8 cellular contexts compared by ENCODE assay signal in genomic region chr11:62575156-62575555, GRCh38. TPM values are rescaled to one million over a fixed set of nuclear protein-coding genes. Genes with fewer than 3 reads are reported as not detected.
A peak's percentile ranks its signal among the peaks of the same experiment; 100 is the strongest.
DNase-seq lines count a peak whose midpoint lies in the region; ATAC-seq and TF ChIP-seq lines count a peak whose summit lies in the region.

No MANE protein-coding gene starts in this region.

- intact Hi-C loops in esophagus muscularis mucosa (cut with DNase I) = no loop called here

- H3K4me1 ChIP-seq in OCI-LY3 (ENCODE audit: low read length) = peaks cover 33% of the 10 kb centered on the region
- H3K4me1 ChIP-seq in esophagus muscularis mucosa = peaks cover 42 to 62% (median 55%) of the 10 kb centered on the region in 4 donors

- H4K20me1 ChIP-seq in OCI-LY3 (ENCODE audit: insufficient read depth, low read length) = no peaks in the 10 kb centered on the region

- H3K4me2 ChIP-seq in OCI-LY3 (ENCODE audit: low read length) = peak overlapping the region; percentile 87

- H3K36me3 Mint-ChIP-seq in osteocyte (ENCODE audit: unreplicated experiment) = peaks cover 32% of the 10 kb centered on the region

- H3K4me1 Mint-ChIP-seq in osteocyte (ENCODE audit: unreplicated experiment) = peaks cover 43% of the 10 kb centered on the region

- H3K9me3 ChIP-seq in OCI-LY3 (ENCODE audit: insufficient read depth, low read length) (no peaks in the 10 kb centered on the region), esophagus muscularis mucosa (no peaks in the 10 kb centered on the region)

- peak overlapping the region; percentile 99 for H3K27ac Mint-ChIP-seq in osteocyte (ENCODE audit: unreplicated experiment)

- peak; percentile 30 for DNase-seq in D341Med (ENCODE audit: low spot score)
- no peak for DNase-seq in esophagus muscularis mucosa (ENCODE audit: extremely low spot score)
- no peak for DNase-seq in osteocyte (ENCODE audit: extremely low spot score, unreplicated experiment)
- no peak for DNase-seq in activated CD4-positive, CD25-positive, alpha-beta regulatory T cell (lab: John Stamatoyannopoulos, UW)
- DNase-seq in NOMO-1 treated with dmso at 0.1 percent for 144 hours (lab: John Stamatoyannopoulos, UW; ENCODE audit: unreplicated experiment) = no peak
- no peak for DNase-seq in kidney glomerular epithelial cell (lab: John Stamatoyannopoulos, UW)

- TF ChIP-seq POLR2A in esophagus muscularis mucosa (IDR thresholded peaks at IDR 0.05; ENCODE audit: low read depth) = no peak

- TF ChIP-seq CTCF in OCI-LY3 (IDR thresholded peaks at IDR 0.05; ENCODE audit: low read depth, low read length) (no peak), esophagus muscularis mucosa (IDR thresholded peaks at IDR 0.05) (no peak), osteocyte (IDR thresholded peaks at IDR 0.05) (no peak)

- ATAC-seq in HG03469 (IDR thresholded peaks at IDR 0.05; ENCODE audit: unreplicated experiment) = no peak

- H2AFZ ChIP-seq in OCI-LY3 (ENCODE audit: low read depth, low read length) = no peak overlapping the region

- no peak overlapping the region for H3K9ac ChIP-seq in OCI-LY3 (ENCODE audit: low read length)

- TF ChIP-seq EP300 in esophagus muscularis mucosa (IDR thresholded peaks at IDR 0.05) = no peak

- no peak overlapping the region for H3K4me3 ChIP-seq in OCI-LY3 (ENCODE audit: low read length)
- H3K4me3 ChIP-seq in esophagus muscularis mucosa = peak overlapping the region; percentile 74 to 84 (median 81)

- WGBS in esophagus muscularis mucosa = 63% methylated on average over 13 of the region's 17 CpGs

- no peaks in the 10 kb centered on the region for H3K27me3 ChIP-seq in OCI-LY3 (ENCODE audit: low read depth, low read length)
- no peaks in the 10 kb centered on the region for H3K27me3 ChIP-seq in esophagus muscularis mucosa

- H3K79me2 ChIP-seq in OCI-LY3 (ENCODE audit: low read length) = peaks cover 41% of the 10 kb centered on the region

- H3K27me3 Mint-ChIP-seq in osteocyte (ENCODE audit: unreplicated experiment) = no peaks in the 10 kb centered on the region

- H3K36me3 ChIP-seq in OCI-LY3 (replicated peaks; ENCODE audit: low read depth, low read length) (peaks cover 62% of the 10 kb centered on the region), esophagus muscularis mucosa (peaks cover 32 to 71% (median 62%) of the 10 kb centered on the region in 4 donors)

- H3K27ac ChIP-seq in OCI-LY3 (ENCODE audit: low read length) (no peak overlapping the region), esophagus muscularis mucosa (replicated peaks in 1 of 4) (peak overlapping the region; percentile 93 to 96 (median 94))

- H3K9me3 Mint-ChIP-seq in osteocyte (ENCODE audit: unreplicated experiment) = no peaks in the 10 kb centered on the region

- peak overlapping the region; percentile 95 for H3K4me3 Mint-ChIP-seq in osteocyte (ENCODE audit: unreplicated experiment)

RNA-seq across cellular contexts. Expression of gene EEF1G, which starts 1.5 kb away (rescaled TPM):
- total RNA-seq in esophagus muscularis mucosa = 1,000 to 10,000 TPM; 1,068 to 1,537 (median 1,375) TPM
- 1,404 TPM in 2 replicates for total RNA-seq in osteocyte

RNA-seq across cellular contexts. Expression of gene TUT1, which starts 16.2 kb away (rescaled TPM):
- total RNA-seq in esophagus muscularis mucosa (1 to 10 TPM; 4.2 to 8.0 (median 6.0) TPM), osteocyte (12.7 and 15.6 TPM in 2 replicates)

RNA-seq across cellular contexts. Expression of gene MTA2, which starts 26.5 kb away (rescaled TPM):
- total RNA-seq in esophagus muscularis mucosa (10 to 100 TPM; 60.2 to 91.4 (median 88.3) TPM), osteocyte (91.6 and 107 TPM in 2 replicates)

RNA-seq across cellular contexts. Expression of gene AHNAK, which starts 28.6 kb away (rescaled TPM):
- total RNA-seq in esophagus muscularis mucosa (1,000 to 10,000 TPM; 1,278 to 2,374 (median 1,866) TPM), osteocyte (462 and 503 TPM in 2 replicates)

RNA-seq across cellular contexts. Expression of gene EML3, which starts 37.4 kb away (rescaled TPM):
- 10 to 100 TPM; 27.0 to 33.6 (median 29.0) TPM for total RNA-seq in esophagus muscularis mucosa
- 78.8 and 80.9 TPM in 2 replicates for total RNA-seq in osteocyte
